Comparison of ENCODE assay signal across 21 cellular contexts in genomic region chr4:152545088-152545487, GRCh38.
"Had no signal": no experiment of that assay in that cellular context is flagged by ENCODE, and none has a peak within 500 bp of the region (broad histone marks: within the 10 kb centered on the region; RNA-seq: fewer than 3 reads in every experiment).

No MANE protein-coding gene starts in this region.

- H3K4me1 ChIP-seq: lower lobe of right lung, prostate gland, right atrium auricular region, sigmoid colon, testis, tibial artery had no signal

- H3K9me3 Mint-ChIP-seq: immature natural killer cell; natural killer cell treated with Interleukin-12 subunit alpha and Interleukin-12 subunit beta and Interleukin-15 and Interleukin-18, amount 100 ng/mL, for 72 hours; neural progenitor cell; stimulated activated memory B cell treated with anti-CD40 and anti-IgM and Interleukin-4, amounts not matched to agents 10 μg/mL and 1 μg/mL and 100 μg/mL, for 72 hours; type B pancreatic cell had no signal

- H3K27me3 ChIP-seq: dorsolateral prefrontal cortex, neural progenitor cell, right atrium auricular region, sigmoid colon, testis, tibial artery had no signal

- H3K9me3 ChIP-seq: lower lobe of right lung, prostate gland, right atrium auricular region, sigmoid colon, testis, tibial artery had no signal

- H3K27ac ChIP-seq: dorsolateral prefrontal cortex, lower lobe of right lung, neural progenitor cell, prostate gland, right atrium auricular region, sigmoid colon, testis, tibial artery had no signal

- H3K27me3 Mint-ChIP-seq: stimulated activated memory B cell treated with anti-CD40 and anti-IgM and Interleukin-4, amounts not matched to agents 10 μg/mL and 1 μg/mL and 100 μg/mL, for 72 hours; type B pancreatic cell had no signal

- DNase-seq: dorsolateral prefrontal cortex; effector CD4-positive, alpha-beta T cell; hypothalamus; immature natural killer cell; islet precursor cell; kidney glomerular epithelial cell; left ventricle myocardium superior; lower lobe of right lung; sigmoid colon; stimulated activated CD4-positive, alpha-beta T cell treated with anti-CD3 and anti-CD28 coated beads, Interleukin-2, amount 100 ng/mL, for 24 hours; stimulated activated CD4-positive, alpha-beta T cell treated with anti-CD3 and anti-CD28 coated beads, Interleukin-4, amount 100 ng/mL, for 4 hours; stimulated activated naive CD8-positive, alpha-beta T cell treated with anti-CD3 and anti-CD28 coated beads, Interleukin-15, Interleukin-2, amounts not matched to agents 100 U/mL and 50 U/mL, for 24 hours; substantia nigra; testis; tibial artery had no signal

- H3K4me3 Mint-ChIP-seq: immature natural killer cell; natural killer cell treated with Interleukin-12 subunit alpha and Interleukin-12 subunit beta and Interleukin-15 and Interleukin-18, amount 100 ng/mL, for 72 hours; neural progenitor cell; stimulated activated memory B cell treated with anti-CD40 and anti-IgM and Interleukin-4, amounts not matched to agents 10 μg/mL and 1 μg/mL and 100 μg/mL, for 72 hours; type B pancreatic cell had no signal

- ATAC-seq: left ventricle myocardium superior; lower lobe of right lung; natural killer cell treated with Interleukin-12 subunit alpha and Interleukin-12 subunit beta and Interleukin-15 and Interleukin-18, amount 100 ng/mL, for 72 hours; stimulated activated memory B cell treated with anti-CD40 and anti-IgM and Interleukin-4, amounts not matched to agents 10 μg/mL and 1 μg/mL and 100 μg/mL, for 72 hours; stimulated activated naive CD8-positive, alpha-beta T cell treated with anti-CD3 and anti-CD28 coated beads, Interleukin-15, Interleukin-2, amounts not matched to agents 100 U/mL and 50 U/mL, for 24 hours had no signal

- H3K4me1 Mint-ChIP-seq: immature natural killer cell, neural progenitor cell had no signal

- H3K36me3 ChIP-seq: lower lobe of right lung, neural progenitor cell, prostate gland, right atrium auricular region, sigmoid colon had no signal

- H3K4me3 ChIP-seq: dorsolateral prefrontal cortex, lower lobe of right lung, neural progenitor cell, prostate gland, right atrium auricular region, sigmoid colon, testis, tibial artery had no signal

- H3K27ac Mint-ChIP-seq: immature natural killer cell; natural killer cell treated with Interleukin-12 subunit alpha and Interleukin-12 subunit beta and Interleukin-15 and Interleukin-18, amount 100 ng/mL, for 72 hours; neural progenitor cell; stimulated activated memory B cell treated with anti-CD40 and anti-IgM and Interleukin-4, amounts not matched to agents 10 μg/mL and 1 μg/mL and 100 μg/mL, for 72 hours; type B pancreatic cell had no signal

- H3K36me3 Mint-ChIP-seq: natural killer cell treated with Interleukin-12 subunit alpha and Interleukin-12 subunit beta and Interleukin-15 and Interleukin-18, amount 100 ng/mL, for 72 hours; neural progenitor cell; type B pancreatic cell had no signal
